Comparison of ENCODE assay signal across 31 cellular contexts in the genomic region with DNA sequence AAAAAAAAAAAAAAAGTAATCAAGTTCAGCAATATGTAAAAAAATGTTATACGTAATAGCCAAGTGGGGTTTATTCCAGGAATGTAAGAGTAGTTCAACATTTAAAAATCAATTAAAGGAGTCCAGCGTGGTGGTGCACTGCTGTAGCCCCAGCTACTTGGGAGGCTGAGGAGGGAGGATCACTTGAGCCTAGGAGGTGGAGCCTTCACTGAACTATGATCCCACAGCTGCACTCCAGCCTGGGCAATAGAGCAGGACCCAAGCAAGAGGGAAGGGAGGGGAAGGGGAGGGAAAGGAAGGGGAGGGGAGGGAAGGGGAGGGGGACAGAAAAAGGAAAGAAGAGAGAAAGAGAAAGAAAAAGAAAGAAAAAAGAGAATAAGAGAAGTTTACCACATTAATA. TPM values are rescaled to one million over a fixed set of nuclear protein-coding genes. Genes with fewer than 3 reads are reported as not detected.
DNase-seq lines count a peak whose midpoint lies in the region; ATAC-seq, FAIRE-seq and TF ChIP-seq lines count a peak whose summit lies in the region.
"Had no signal": no experiment of that assay in that cellular context is flagged by ENCODE, and none has a peak within 500 bp of the region (broad histone marks: within the 10 kb centered on the region; RNA-seq: fewer than 3 reads in every experiment).

No MANE protein-coding gene starts in this region.

- no peak for ATAC-seq in HepG2
- no peak for ATAC-seq in right lobe of liver
- no peak for ATAC-seq in WTC11
- ATAC-seq: A549; CD8-positive, alpha-beta T cell had no signal

- H3K36me3 Mint-ChIP-seq in WTC11: no peaks in the 10 kb centered on the region
- H3K36me3 Mint-ChIP-seq: CD14-positive monocyte; CD4-positive, alpha-beta memory T cell; CD8-positive, alpha-beta memory T cell; CD8-positive, alpha-beta T cell had no signal

- no peak overlapping the region for H3K4me3 Mint-ChIP-seq in WTC11
- H3K4me3 Mint-ChIP-seq: B cell; CD4-positive, alpha-beta memory T cell; CD4-positive, alpha-beta T cell; CD4-positive, CD25-positive, alpha-beta regulatory T cell; CD8-positive, alpha-beta memory T cell; CD8-positive, alpha-beta T cell had no signal

- TF ChIP-seq POLR2A in HepG2 (IDR thresholded peaks at IDR 0.05; ENCODE audit: insufficient read depth in 1 of 2, low read depth in 2 of 2, low read length in 2 of 2): no peak
- TF ChIP-seq POLR2A in right lobe of liver (IDR thresholded peaks at IDR 0.05): no peak

- peaks cover 92% of the 10 kb centered on the region for H3K4me1 ChIP-seq in HepG2 (ENCODE audit: insufficient read depth, low read length)
- H3K4me1 ChIP-seq in right lobe of liver: peaks cover 3 to 84% (median 36%) of the 10 kb centered on the region in 4 donors
- H3K4me1 ChIP-seq: BE2C had no signal

- H3K79me2 ChIP-seq in HepG2 (ENCODE audit: insufficient read depth, low read length): no peaks in the 10 kb centered on the region

- no peak overlapping the region for H3K27ac Mint-ChIP-seq in WTC11
- H3K27ac Mint-ChIP-seq: B cell; CD14-positive monocyte; CD4-positive, alpha-beta memory T cell; CD4-positive, alpha-beta T cell; CD4-positive, CD25-positive, alpha-beta regulatory T cell; CD8-positive, alpha-beta T cell had no signal

- H3K36me3 ChIP-seq in HepG2 (replicated peaks in 1 of 2; ENCODE audit: control insufficient read depth in 1 of 2, insufficient read depth in 2 of 2, low read length in 2 of 2) (no peaks in the 10 kb centered on the region), right lobe of liver (no peaks in the 10 kb centered on the region)
- H3K36me3 ChIP-seq: BE2C; BLaER1; BLaER1 treated with 17β-estradiol and CSF1 and Interleukin-3, amounts not matched to agents 10 nM and 100 nM had no signal

- no peaks in the 10 kb centered on the region for H4K20me1 ChIP-seq in HepG2 (ENCODE audit: insufficient read depth, low read length)
- H4K20me1 ChIP-seq: BLaER1; BLaER1 treated with 17β-estradiol and CSF1 and Interleukin-3, amounts not matched to agents 10 nM and 100 nM had no signal

- H3K4me3 ChIP-seq in HepG2 (replicated peaks in 1 of 3; ENCODE audit: insufficient read depth in 1 of 3, low read depth in 2 of 3, low read length in 3 of 3) (no peak overlapping the region), right lobe of liver (no peak overlapping the region)
- H3K4me3 ChIP-seq: A549; BLaER1; BLaER1 treated with 17β-estradiol and CSF1 and Interleukin-3, amounts not matched to agents 10 nM and 100 nM had no signal

- H3K27ac ChIP-seq in HepG2 (ENCODE audit: extremely low read length, insufficient read depth, low read length): no peak overlapping the region
- H3K27ac ChIP-seq in right lobe of liver: no peak overlapping the region
- H3K27ac ChIP-seq: A549; BLaER1; BLaER1 treated with 17β-estradiol and CSF1 and Interleukin-3, amounts not matched to agents 10 nM and 100 nM; C4-2B had no signal

- intact Hi-C loops in HepG2 (cut with micrococcal nuclease; ENCODE audit: unreplicated experiment) (no loop called here), right lobe of liver (cut with DNase I) (no loop called here)

- no peak for FAIRE-seq in HepG2 (lab: Jason Lieb, UNC)
- FAIRE-seq: A549, D721Med had no signal

- no TSS peak for BruUV-seq in HepG2 (replicated peaks; lab: Mats Ljungman, UMichigan)

- no peak overlapping the region for H3K9ac ChIP-seq in HepG2 (ENCODE audit: insufficient read depth, low read depth, low read length)
- H3K9ac ChIP-seq: BLaER1; BLaER1 treated with 17β-estradiol and CSF1 and Interleukin-3, amounts not matched to agents 10 nM and 100 nM had no signal

- no peak for TF ChIP-seq RAD21 in HepG2 (CRISPR knock-in tag; IDR thresholded peaks at IDR 0.05)

- 94% methylated on average over 2 of the region's 2 CpGs for WGBS in HepG2 (ENCODE audit: low lambda C conversion rate)
- WGBS in right lobe of liver (ENCODE audit: insufficient coverage, low coverage, low lambda C conversion rate, missing lambda C conversion rate): 73% methylated on average over 2 of the region's 2 CpGs

- no peak overlapping the region for H3K4me2 ChIP-seq in HepG2 (ENCODE audit: low read depth, low read length)
- H3K4me2 ChIP-seq: A549; BLaER1; BLaER1 treated with 17β-estradiol and CSF1 and Interleukin-3, amounts not matched to agents 10 nM and 100 nM had no signal

- TF ChIP-seq CTCF in HepG2 (CRISPR knock-in tag; IDR thresholded peaks at IDR 0.05) (no peak), right lobe of liver (IDR thresholded peaks at IDR 0.05) (no peak), WTC11 (IDR thresholded peaks at IDR 0.05) (no peak)

- H2AFZ ChIP-seq in HepG2 (ENCODE audit: low read length): no peak overlapping the region

- in situ Hi-C loops in HepG2 (cut with HindIII; ENCODE audit: extremely low pct_ligation_motif_present, low pct_unique_long_range_greater_than_20kb): no loop called here

- H3K9me3 Mint-ChIP-seq in WTC11: no peaks in the 10 kb centered on the region
- H3K9me3 Mint-ChIP-seq: CD4-positive, alpha-beta T cell; CD8-positive, alpha-beta T cell had no signal

- TF ChIP-seq EP300 in HepG2 (IDR thresholded peaks at IDR 0.05; ENCODE audit: low read depth in 2 of 2, low read length in 2 of 2) (no peak), HepG2 (CRISPR knock-in tag; IDR thresholded peaks at IDR 0.05; ENCODE audit: borderline replicate concordance) (no peak)

- H3K27me3 Mint-ChIP-seq in WTC11 (ENCODE audit: low read depth): peaks cover 52% of the 10 kb centered on the region

- POLR2A ChIA-PET in HepG2 (lab: Yijun Ruan, JAX): interaction anchor here (0.6 to 5.3 kb wide), 2 partner anchors 72 to 92 kb away, joined by 3 to 91 read pairs; a partner anchor contains a TSS
- POLR2A ChIA-PET in WTC11 (lab: Charles Lee): no interaction called here

- DNase-seq in HepG2 (ENCODE audit: low spot score): no peak
- no peak for DNase-seq in right lobe of liver
- no peak for DNase-seq in WTC11 (ENCODE audit: low spot score)
- DNase-seq in H4 (ENCODE audit: low spot score): no peak
- DNase-seq: 8988T; ACHN; AML-193; BE2C; C1 segment of cervical spinal cord; Caco-2; Calu3; CD4-positive, alpha-beta memory T cell; CD4-positive, alpha-beta T cell; CD4-positive, CD25-positive, alpha-beta regulatory T cell; CD8-positive, alpha-beta memory T cell; CD8-positive, alpha-beta T cell; COR-L47; DMS 273 treated with DMSO at 0.1 percent for 48 hours; DMS153; DMS53; DMS79; DMS79 treated with DMSO at 0.1 percent for 48 hours; DND-41; EL had no signal

- H3K27me3 ChIP-seq in HepG2 (ENCODE audit: control insufficient read depth in 1 of 2, insufficient read depth in 2 of 2, low read length in 2 of 2) (no peaks in the 10 kb centered on the region), right lobe of liver (no peaks in the 10 kb centered on the region)
- H3K27me3 ChIP-seq: BLaER1; BLaER1 treated with 17β-estradiol and CSF1 and Interleukin-3, amounts not matched to agents 10 nM and 100 nM had no signal

- H3K9me3 ChIP-seq in HepG2 (ENCODE audit: low read length) (no peaks in the 10 kb centered on the region), right lobe of liver (no peaks in the 10 kb centered on the region)
- H3K9me3 ChIP-seq: A549, BE2C, BLaER1, Caco-2 had no signal

- CTCF ChIA-PET in HepG2 (lab: Yijun Ruan, JAX; ENCODE audit: low intra/inter-chr PET ratio, low total read pairs): no interaction called here
- CTCF ChIA-PET in WTC11 (lab: Charles Lee): interaction anchor here (1.1 kb wide), 1 partner anchor 9 kb away, joined by 3 read pairs; no protein-coding TSS in a partner anchor

- peaks cover 18% of the 10 kb centered on the region for H3K4me1 Mint-ChIP-seq in WTC11

RNA-seq across cellular contexts. Expression of a gene that starts 10.7 kb away (rescaled TPM):
- total RNA-seq in HepG2 (2016; rRNA removed; fragmentation: Illumina TruSeq; extraction: Trizol) (42.9 and 59.3 TPM in 2 replicates), right lobe of liver (10 to 100 TPM in 2 of 6 experiments, 1 to 10 TPM in 4; 5.3 to 20.6 (median 8.1) TPM), WTC11 (2021) (34.3 to 36.2 TPM (median 34.4 TPM) in 3 replicates)
- 12.5 and 13.2 TPM in 2 replicates for total RNA-seq in HepG2 (2016; cell fraction: cytosol; rRNA removed; fragmentation: Illumina TruSeq; extraction: Trizol; ENCODE audit: low read depth)
- 41.9 and 62.6 TPM in 2 replicates for total RNA-seq in HepG2 (2016; cell fraction: insoluble cytoplasmic fraction; rRNA removed; fragmentation: Illumina TruSeq; extraction: Trizol)
- 30.0 and 35.4 TPM in 2 replicates for total RNA-seq in HepG2 (2016; cell fraction: membrane; rRNA removed; fragmentation: Illumina TruSeq; extraction: Trizol)
- 56.6 and 67.4 TPM in 2 replicates for total RNA-seq in HepG2 (2016; cell fraction: nucleus; rRNA removed; fragmentation: Illumina TruSeq; extraction: Trizol)
- polyA plus RNA-seq in HepG2 (2011; rRNA removed): 15.5 and 24.3 TPM in 2 replicates
- polyA plus RNA-seq in HepG2 (2011; cell fraction: cytosol; rRNA removed): 8.5 and 8.6 TPM in 2 replicates
- polyA plus RNA-seq in HepG2 (2011; cell fraction: nucleus; rRNA removed): 41.0 and 46.8 TPM in 2 replicates
- polyA plus RNA-seq in HepG2 (2012): 12.5 and 16.7 TPM in 2 replicates
- 3.0 and 3.5 TPM in 2 replicates for polyA plus RNA-seq in HepG2 (2016; cell fraction: cytosol; fragmentation: Illumina TruSeq; extraction: Trizol; ENCODE audit: low read depth)
- 36.7 and 42.1 TPM in 2 replicates for polyA plus RNA-seq in HepG2 (2016; cell fraction: insoluble cytoplasmic fraction; fragmentation: Illumina TruSeq; extraction: Trizol; ENCODE audit: low read depth)
- 12.7 and 14.9 TPM in 2 replicates for polyA plus RNA-seq in HepG2 (2016; cell fraction: membrane; fragmentation: Illumina TruSeq; extraction: Trizol; ENCODE audit: low read depth)
- 65.4 and 74.6 TPM in 2 replicates for polyA plus RNA-seq in HepG2 (2016; cell fraction: nucleus; fragmentation: Illumina TruSeq; extraction: Trizol; ENCODE audit: insufficient read depth, low read depth)
- polyA minus RNA-seq in HepG2 (2011; rRNA and poly(A)+ RNA removed; ENCODE audit: low replicate concordance): 16.5 and 72.6 TPM in 2 replicates
- 8.1 and 9.6 TPM in 2 replicates for polyA minus RNA-seq in HepG2 (2011; cell fraction: cytosol; rRNA and poly(A)+ RNA removed)
- 58.9 and 72.9 TPM in 2 replicates for polyA minus RNA-seq in HepG2 (2011; cell fraction: nucleus; rRNA and poly(A)+ RNA removed)
- 37.7 and 47.0 TPM in 2 replicates for total RNA-seq in H4 (2014; rRNA removed; shearing (Covaris generic))
